Comparison of ENCODE assay signal across 3 cellular contexts in genomic region chr5:169041180-169041579, GRCh38.
"Had no signal": no experiment of that assay in that cellular context is flagged by ENCODE, and none has a peak within 500 bp of the region (broad histone marks: within the 10 kb centered on the region; RNA-seq: fewer than 3 reads in every experiment).

No MANE protein-coding gene starts in this region.

- H3K4me3 ChIP-seq: GM12878 had no signal

- DNase-seq: GDM1, GF-D8 had no signal
